Comparison of ENCODE assay signal across 9 cellular contexts in genomic region chr19:47188507-47189033, GRCh38. TPM values are rescaled to one million over a fixed set of nuclear protein-coding genes. Genes with fewer than 3 reads are reported as not detected.
A peak's percentile ranks its signal among the peaks of the same experiment; 100 is the strongest.
DNase-seq lines count a peak whose midpoint lies in the region; ATAC-seq and TF ChIP-seq lines count a peak whose summit lies in the region.
"Had no signal": no experiment of that assay in that cellular context is flagged by ENCODE, and none has a peak within 500 bp of the region (broad histone marks: within the 10 kb centered on the region; RNA-seq: fewer than 3 reads in every experiment).

No MANE protein-coding gene starts in this region.

- no TSS peak for BruUV-seq in Calu3 (replicated peaks; lab: Mats Ljungman, UMichigan)

- TF ChIP-seq CTCF in Calu3 (IDR thresholded peaks at IDR 0.05; ENCODE audit: unreplicated experiment) (no peak), RWPE1 (conservative IDR thresholded peaks at IDR 0.05; ENCODE audit: low read depth) (no peak), endothelial cell (IDR thresholded peaks at IDR 0.05; ENCODE audit: unreplicated experiment) (no peak)

- H3K4me1 Mint-ChIP-seq in Calu3 (ENCODE audit: low read depth, unreplicated experiment) (peaks cover 58% of the 10 kb centered on the region), endothelial cell (ENCODE audit: unreplicated experiment) (peaks cover 11% of the 10 kb centered on the region)
- H3K4me1 Mint-ChIP-seq in stimulated activated effector memory CD8-positive, alpha-beta T cell treated with anti-CD3 and anti-CD28 coated beads, Interleukin-12 subunit alpha, Interleukin-12 subunit beta, amount 100 ng/mL, for 72 hours = peaks cover 65% of the 10 kb centered on the region

- H3K4me3 Mint-ChIP-seq in Calu3 (ENCODE audit: low read depth, unreplicated experiment) (no peak overlapping the region), endothelial cell (ENCODE audit: unreplicated experiment) (no peak overlapping the region)
- H3K4me3 Mint-ChIP-seq in stimulated activated effector memory CD8-positive, alpha-beta T cell treated with anti-CD3 and anti-CD28 coated beads, Interleukin-12 subunit alpha, Interleukin-12 subunit beta, amount 100 ng/mL, for 72 hours = peak overlapping the region; percentile 54

- H3K9me3 Mint-ChIP-seq in Calu3 (ENCODE audit: low read depth, unreplicated experiment) (no peaks in the 10 kb centered on the region), endothelial cell (ENCODE audit: unreplicated experiment) (no peaks in the 10 kb centered on the region)
- H3K9me3 Mint-ChIP-seq in stimulated activated effector memory CD8-positive, alpha-beta T cell treated with anti-CD3 and anti-CD28 coated beads, Interleukin-12 subunit alpha, Interleukin-12 subunit beta, amount 100 ng/mL, for 72 hours = no peaks in the 10 kb centered on the region
- H3K9me3 Mint-ChIP-seq: IgD-negative memory B cell had no signal

- intact Hi-C loops in Calu3 (cut with micrococcal nuclease; ENCODE audit: unreplicated experiment) = no loop called here

- peak overlapping the region; percentile 17 for H3K27ac Mint-ChIP-seq in Calu3 (ENCODE audit: unreplicated experiment)
- H3K27ac Mint-ChIP-seq in endothelial cell (ENCODE audit: unreplicated experiment) = peak overlapping the region; percentile 30
- peak overlapping the region; percentile 87 for H3K27ac Mint-ChIP-seq in stimulated activated effector memory CD8-positive, alpha-beta T cell treated with anti-CD3 and anti-CD28 coated beads, Interleukin-12 subunit alpha, Interleukin-12 subunit beta, amount 100 ng/mL, for 72 hours

- no peaks in the 10 kb centered on the region for H3K27me3 Mint-ChIP-seq in Calu3 (ENCODE audit: unreplicated experiment)
- H3K27me3 Mint-ChIP-seq in endothelial cell (ENCODE audit: unreplicated experiment) = peaks cover 3% of the 10 kb centered on the region
- H3K27me3 Mint-ChIP-seq: IgD-negative memory B cell had no signal

- H3K36me3 Mint-ChIP-seq in Calu3 (ENCODE audit: insufficient read depth, unreplicated experiment) (peaks cover 67% of the 10 kb centered on the region), endothelial cell (ENCODE audit: low read depth, unreplicated experiment) (peaks cover 16% of the 10 kb centered on the region)
- peaks cover 62% of the 10 kb centered on the region for H3K36me3 Mint-ChIP-seq in stimulated activated effector memory CD8-positive, alpha-beta T cell treated with anti-CD3 and anti-CD28 coated beads, Interleukin-12 subunit alpha, Interleukin-12 subunit beta, amount 100 ng/mL, for 72 hours

- CTCF ChIA-PET in Calu3 (lab: Charles Lee) (interaction anchor here (0.9 to 1.2 kb wide), 2 partner anchors 10 to 55 kb away, joined by 3 to 5 read pairs; no protein-coding TSS in a partner anchor), RWPE1 (lab: Yijun Ruan, JAX) (no interaction called here)

- POLR2A ChIA-PET in RWPE1 (lab: Yijun Ruan, JAX; ENCODE audit: low non-redundant PET) = interaction anchor here (0.5 kb wide), 1 partner anchor 74 kb away, joined by 3 read pairs; no protein-coding TSS in a partner anchor

- peak overlapping the region; percentile 54 for H3K27ac ChIP-seq in RWPE1

- DNase-seq in Calu3 = no peak
- no peak for DNase-seq in RWPE1 (ENCODE audit: low spot score)
- no peak for DNase-seq in endothelial cell (ENCODE audit: low spot score)
- no peak for DNase-seq in stimulated activated effector memory CD8-positive, alpha-beta T cell treated with anti-CD3 and anti-CD28 coated beads, Interleukin-12 subunit alpha, Interleukin-12 subunit beta, amount 100 ng/mL, for 72 hours (ENCODE audit: low spot score in 2 of 2)
- no peak for DNase-seq in NCI-H748 (lab: John Stamatoyannopoulos, UW; ENCODE audit: unreplicated experiment)
- no peak for DNase-seq in DMS 273 (lab: John Stamatoyannopoulos, UW; ENCODE audit: unreplicated experiment)
- no peak for DNase-seq in effector CD4-positive, alpha-beta T cell
- DNase-seq in ecto neural progenitor cell (ENCODE audit: low spot score) = no peak

- no peak for ATAC-seq in stimulated activated effector memory CD8-positive, alpha-beta T cell treated with anti-CD3 and anti-CD28 coated beads, Interleukin-12 subunit alpha, Interleukin-12 subunit beta, amount 100 ng/mL, for 72 hours

RNA-seq across cellular contexts. Expression of gene BBC3, which starts 42.4 kb away (rescaled TPM):
- total RNA-seq in Calu3 (2022) (8.6 and 9.8 TPM in 2 replicates), endothelial cell (ENCODE audit: unreplicated experiment) (18.6 TPM)

RNA-seq across cellular contexts. Expression of gene SAE1, which starts 57.9 kb away (rescaled TPM):
- 169 and 174 TPM in 2 replicates for total RNA-seq in Calu3 (2022)
- 134 TPM for total RNA-seq in endothelial cell (ENCODE audit: unreplicated experiment)

Comparison
In these comparisons a context has a peak if more than half of its experiments do, and no peak if none do; other contexts are left out.
1. H3K27ac Mint-ChIP-seq: peak in every context shown above with its lines; median percentile 87 in stimulated activated effector memory CD8-positive, alpha-beta T cell treated with anti-CD3 and anti-CD28 coated beads, Interleukin-12 subunit alpha, Interleukin-12 subunit beta, amount 100 ng/mL, for 72 hours; 30 in endothelial cell; 17 in Calu3.